In the genomic region with DNA sequence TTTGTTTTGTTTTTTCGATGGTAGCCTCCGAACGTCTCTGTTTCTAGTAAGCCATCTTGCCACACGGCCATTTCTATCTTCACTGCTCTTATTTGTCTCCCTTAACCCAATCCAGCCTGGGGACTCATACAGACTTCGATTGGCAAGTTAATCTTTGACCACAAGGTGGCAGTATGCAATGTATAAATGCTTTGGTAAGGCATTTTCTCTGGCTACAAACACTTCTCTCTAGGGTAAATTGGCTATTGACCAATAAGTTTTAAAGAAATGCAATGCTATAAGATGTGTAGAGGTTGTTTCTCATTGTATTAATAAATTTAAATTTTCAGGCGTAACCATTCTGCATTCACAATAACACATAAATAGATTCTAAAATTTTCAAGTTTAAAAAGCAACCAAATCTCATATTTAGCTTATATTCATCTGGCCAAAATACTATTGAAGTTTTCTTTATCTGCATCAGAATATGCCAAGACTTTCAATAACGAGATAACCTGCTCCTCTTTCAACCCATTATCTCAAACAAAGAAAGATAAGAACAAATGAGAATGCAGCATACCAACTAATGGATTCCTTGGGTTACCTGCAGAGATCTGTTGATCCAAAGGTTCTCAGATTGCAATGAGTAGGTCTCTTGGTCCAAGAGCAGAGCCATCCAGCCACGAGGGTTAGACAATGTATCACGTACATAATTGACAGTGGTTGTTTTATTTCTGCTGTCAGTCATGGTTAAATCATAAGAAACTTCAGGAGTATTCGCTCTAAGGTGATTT, we compare ENCODE assay signal across 7 cellular contexts.
DNase-seq lines count a peak whose midpoint lies in the region; ATAC-seq and TF ChIP-seq lines count a peak whose summit lies in the region.

No MANE protein-coding gene starts in this region.

- H3K27me3 Mint-ChIP-seq in activated CD8-positive, alpha-beta memory T cell treated with anti-CD3 and anti-CD28 coated beads, Interleukin-2, amount 10 ng/mL, durations not matched to agents 7 days and 5 days, result no peaks in the 10 kb centered on the region

- H3K4me1 Mint-ChIP-seq in activated CD8-positive, alpha-beta memory T cell treated with anti-CD3 and anti-CD28 coated beads, Interleukin-2, amount 10 ng/mL, durations not matched to agents 7 days and 5 days, result no peaks in the 10 kb centered on the region

- H3K4me1 ChIP-seq in DND-41 (ENCODE audit: insufficient read depth, low read length) (no peaks in the 10 kb centered on the region), OCI-LY7 (ENCODE audit: insufficient read depth, low read length, poor library complexity, severe bottlenecking) (no peaks in the 10 kb centered on the region)

- H3K4me3 ChIP-seq in DND-41 (ENCODE audit: low read depth in 1 of 2, low read length in 2 of 2), result no peak overlapping the region
- H3K4me3 ChIP-seq in OCI-LY7 (ENCODE audit: low read depth, low read length, poor library complexity, severe bottlenecking), result no peak overlapping the region

- ATAC-seq in DND-41 (ENCODE audit: insufficient read depth, low read depth), result peak; percentile 91
- ATAC-seq in activated CD8-positive, alpha-beta memory T cell treated with anti-CD3 and anti-CD28 coated beads, Interleukin-2, amount 10 ng/mL, durations not matched to agents 7 days and 5 days, result no peak

- H4K20me1 ChIP-seq in DND-41 (ENCODE audit: insufficient read depth, low read length) (no peaks in the 10 kb centered on the region), OCI-LY7 (ENCODE audit: insufficient read depth, low read length) (no peaks in the 10 kb centered on the region)

- CTCF ChIA-PET in OCI-LY7 (lab: Charles Lee; ENCODE audit: unreplicated experiment), result interaction anchor here (0.9 kb wide), 1 partner anchor 202 kb away, joined by 4 read pairs; no protein-coding TSS in a partner anchor
- CTCF ChIA-PET in activated CD8-positive, alpha-beta memory T cell treated with anti-CD3 and anti-CD28 coated beads, Interleukin-2, amount 10 ng/mL, durations not matched to agents 7 days and 5 days (lab: Charles Lee), result interaction anchor here (0.9 to 1.3 kb wide), 4 partner anchors 13 to 169 kb away, joined by 3 to 4 read pairs (median 4); no protein-coding TSS in a partner anchor

- no peak overlapping the region for H3K27ac ChIP-seq in DND-41 (ENCODE audit: low read length)
- no peak overlapping the region for H3K27ac ChIP-seq in OCI-LY7 (ENCODE audit: low read depth, low read length, poor library complexity, severe bottlenecking)

- no peaks in the 10 kb centered on the region for H3K36me3 Mint-ChIP-seq in activated CD8-positive, alpha-beta memory T cell treated with anti-CD3 and anti-CD28 coated beads, Interleukin-2, amount 10 ng/mL, durations not matched to agents 7 days and 5 days

- no peak overlapping the region for H3K4me2 ChIP-seq in DND-41 (ENCODE audit: insufficient read depth, low read length)
- H3K4me2 ChIP-seq in OCI-LY7 (ENCODE audit: low read length), result no peak overlapping the region

- no TSS peak for BruUV-seq in OCI-LY7 (replicated peaks; lab: Mats Ljungman, UMichigan)

- no peaks in the 10 kb centered on the region for H3K79me2 ChIP-seq in DND-41 (ENCODE audit: insufficient read depth, low read length)
- no peaks in the 10 kb centered on the region for H3K79me2 ChIP-seq in OCI-LY7 (ENCODE audit: insufficient read depth, low read depth, low read length)

- intact Hi-C loops in OCI-LY7 (cut with micrococcal nuclease; ENCODE audit: unreplicated experiment), result loop anchor here (1.0 to 10.0 kb wide), 3 partner anchors 99 to 1041 kb away; a partner anchor contains a TSS

- H3K4me3 Mint-ChIP-seq in activated CD8-positive, alpha-beta memory T cell treated with anti-CD3 and anti-CD28 coated beads, Interleukin-2, amount 10 ng/mL, durations not matched to agents 7 days and 5 days, result no peak overlapping the region

- H3K27ac Mint-ChIP-seq in activated CD8-positive, alpha-beta memory T cell treated with anti-CD3 and anti-CD28 coated beads, Interleukin-2, amount 10 ng/mL, durations not matched to agents 7 days and 5 days, result no peak overlapping the region

- H3K36me3 ChIP-seq in DND-41 (ENCODE audit: insufficient read depth, low read length), result no peaks in the 10 kb centered on the region
- H3K36me3 ChIP-seq in OCI-LY7 (ENCODE audit: insufficient read depth, low read length), result no peaks in the 10 kb centered on the region

- POLR2A ChIA-PET in OCI-LY7 (lab: Charles Lee), result no interaction called here

- DNase-seq in DND-41, result peak; percentile 52
- DNase-seq in GM19238 (ENCODE audit: insufficient read length, low spot score), result peak; percentile 23
- peak in 39 of 76 experiments; percentile 2 to 74 (median 41) for DNase-seq in HUDEP-2 (lab: John Stamatoyannopoulos, UW; ENCODE audit: unreplicated experiment in 76 of 76)
- peak; percentile 79 for DNase-seq in OCI-LY7 (ENCODE audit: low spot score)
- DNase-seq in dedifferentiated amniotic fluid mesenchymal stem cell (ENCODE audit: extremely low spot score), result peak; percentile 56
- peak; percentile 61 for DNase-seq in myocyte (ENCODE audit: low read depth)
- DNase-seq in activated CD8-positive, alpha-beta memory T cell treated with anti-CD3 and anti-CD28 coated beads, Interleukin-2, amount 10 ng/mL, durations not matched to agents 7 days and 5 days, result no peak

- H3K9me2 ChIP-seq in OCI-LY7 (ENCODE audit: insufficient read depth, low read length), result no peaks in the 10 kb centered on the region

- H3K27me3 ChIP-seq in DND-41 (ENCODE audit: insufficient read depth, low read length, poor library complexity), result no peaks in the 10 kb centered on the region

- H3K9ac ChIP-seq in DND-41 (ENCODE audit: low read depth, low read length), result no peak overlapping the region

- no peaks in the 10 kb centered on the region for H3K9me3 ChIP-seq in DND-41 (ENCODE audit: insufficient read depth, low read length, severe bottlenecking)
- no peaks in the 10 kb centered on the region for H3K9me3 ChIP-seq in OCI-LY7 (ENCODE audit: low read length)

- TF ChIP-seq CTCF in DND-41 (IDR thresholded peaks at IDR 0.05; ENCODE audit: borderline replicate concordance, extremely low read depth, low read length, poor library complexity, severe bottlenecking), result peak; percentile 88
- peak; percentile 95 for TF ChIP-seq CTCF in OCI-LY7 (conservative IDR thresholded peaks at IDR 0.05; ENCODE audit: low read length)

- H2AFZ ChIP-seq in DND-41 (ENCODE audit: low read depth, low read length), result 0 out of 2 replicates have a peak overlapping the region, but pooled peaks have one; percentile 27
- no peak overlapping the region for H2AFZ ChIP-seq in OCI-LY7 (ENCODE audit: low read length)

- no peaks in the 10 kb centered on the region for H3K9me3 Mint-ChIP-seq in activated CD8-positive, alpha-beta memory T cell treated with anti-CD3 and anti-CD28 coated beads, Interleukin-2, amount 10 ng/mL, durations not matched to agents 7 days and 5 days (ENCODE audit: low read depth)
